ENCODE assay signal across 8 cellular contexts in the genomic region with DNA sequence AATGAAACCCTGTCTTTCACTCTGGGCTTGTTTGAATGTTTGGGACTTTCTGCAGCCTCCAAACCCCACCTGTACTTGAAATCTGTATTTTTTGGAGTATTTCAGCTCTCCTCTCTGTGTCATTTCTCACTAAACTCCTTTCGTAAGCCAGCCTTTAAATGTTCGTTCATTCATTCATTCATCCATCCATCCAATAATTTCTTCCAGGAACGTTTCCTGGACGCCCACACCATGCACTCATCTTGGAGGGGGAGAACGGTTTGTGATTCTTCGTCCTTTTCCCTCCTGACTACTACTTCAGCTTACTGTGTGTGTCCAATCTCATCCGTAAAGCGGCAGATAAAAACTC. TPM values are rescaled to one million over a fixed set of nuclear protein-coding genes. Genes with fewer than 3 reads are reported as not detected.
A peak's percentile ranks its signal among the peaks of the same experiment; 100 is the strongest.
DNase-seq lines count a peak whose midpoint lies in the region; ATAC-seq and TF ChIP-seq lines count a peak whose summit lies in the region.

No MANE protein-coding gene starts in this region.

- no peaks in the 10 kb centered on the region for H3K9me3 ChIP-seq in DND-41 (ENCODE audit: insufficient read depth, low read length, severe bottlenecking)
- H3K9me3 ChIP-seq in HUES6 (ENCODE audit: control insufficient read depth, insufficient read depth, low read depth, low read length): no peaks in the 10 kb centered on the region

- peaks cover 32% of the 10 kb centered on the region for H3K4me1 Mint-ChIP-seq in dendritic cell treated with granulocyte-macrophage colony-stimulating factor and Interleukin-4, amounts not matched to agents 40 ng/mL and 50 ng/mL, for 4 days (ENCODE audit: low read depth)
- peaks cover 21% of the 10 kb centered on the region for H3K4me1 Mint-ChIP-seq in osteocyte (ENCODE audit: unreplicated experiment)

- peaks cover 32% of the 10 kb centered on the region for H3K79me2 ChIP-seq in DND-41 (ENCODE audit: insufficient read depth, low read length)

- H3K27ac Mint-ChIP-seq in dendritic cell treated with granulocyte-macrophage colony-stimulating factor and Interleukin-4, amounts not matched to agents 40 ng/mL and 50 ng/mL, for 4 days: no peak overlapping the region
- H3K27ac Mint-ChIP-seq in osteocyte (ENCODE audit: unreplicated experiment): no peak overlapping the region

- no peaks in the 10 kb centered on the region for H3K36me3 Mint-ChIP-seq in dendritic cell treated with granulocyte-macrophage colony-stimulating factor and Interleukin-4, amounts not matched to agents 40 ng/mL and 50 ng/mL, for 4 days (ENCODE audit: low read depth)
- no peaks in the 10 kb centered on the region for H3K36me3 Mint-ChIP-seq in osteocyte (ENCODE audit: unreplicated experiment)

- H3K36me3 ChIP-seq in DND-41 (ENCODE audit: insufficient read depth, low read length) (no peaks in the 10 kb centered on the region), HUES6 (ENCODE audit: control insufficient read depth, insufficient read depth, low read length) (no peaks in the 10 kb centered on the region)

- H3K4me1 ChIP-seq in DND-41 (ENCODE audit: insufficient read depth, low read length) (peaks cover 31% of the 10 kb centered on the region), HUES6 (ENCODE audit: control insufficient read depth, insufficient read depth, low read length) (peaks cover 24% of the 10 kb centered on the region)

- H3K9ac ChIP-seq in DND-41 (ENCODE audit: low read depth, low read length): peak overlapping the region; percentile 31
- H3K9ac ChIP-seq in HUES6 (ENCODE audit: low read length): no peak overlapping the region

- H3K9me3 Mint-ChIP-seq in dendritic cell treated with granulocyte-macrophage colony-stimulating factor and Interleukin-4, amounts not matched to agents 40 ng/mL and 50 ng/mL, for 4 days: no peaks in the 10 kb centered on the region
- H3K9me3 Mint-ChIP-seq in osteocyte (ENCODE audit: unreplicated experiment): no peaks in the 10 kb centered on the region

- TF ChIP-seq CTCF in DND-41 (IDR thresholded peaks at IDR 0.05; ENCODE audit: borderline replicate concordance, extremely low read depth, low read length, poor library complexity, severe bottlenecking) (no peak), osteocyte (IDR thresholded peaks at IDR 0.05) (no peak)

- no peak; the same call in 2 of the 3 replicates for ATAC-seq in DND-41 (ENCODE audit: insufficient read depth, low read depth)
- no peak for ATAC-seq in HG03521 (IDR thresholded peaks at IDR 0.05; ENCODE audit: unreplicated experiment)
- ATAC-seq in HG03565 (IDR thresholded peaks at IDR 0.05; ENCODE audit: unreplicated experiment): no peak

- H3K27me3 ChIP-seq in DND-41 (ENCODE audit: insufficient read depth, low read length, poor library complexity): no peaks in the 10 kb centered on the region
- peaks cover 5% of the 10 kb centered on the region; the same call in 1 of the 2 replicates for H3K27me3 ChIP-seq in HUES6 (ENCODE audit: control insufficient read depth, insufficient read depth, low read length)

- peaks cover 23% of the 10 kb centered on the region for H4K20me1 ChIP-seq in DND-41 (ENCODE audit: insufficient read depth, low read length)

- H3K4me2 ChIP-seq in DND-41 (ENCODE audit: insufficient read depth, low read length): peak overlapping the region; percentile 68

- peaks cover 42% of the 10 kb centered on the region for H3K27me3 Mint-ChIP-seq in dendritic cell treated with granulocyte-macrophage colony-stimulating factor and Interleukin-4, amounts not matched to agents 40 ng/mL and 50 ng/mL, for 4 days
- H3K27me3 Mint-ChIP-seq in osteocyte (ENCODE audit: unreplicated experiment): peaks cover 5% of the 10 kb centered on the region

- H3K27ac ChIP-seq in DND-41 (ENCODE audit: low read length) (no peak overlapping the region), HUES6 (ENCODE audit: low read depth, low read length) (no peak overlapping the region)

- DNase-seq in DND-41 (no peak), osteocyte (ENCODE audit: extremely low spot score, unreplicated experiment) (no peak), kidney glomerular epithelial cell (lab: John Stamatoyannopoulos, UW) (no peak), NCI-H1436 (lab: John Stamatoyannopoulos, UW) (no peak)

- intact Hi-C loops in dendritic cell treated with granulocyte-macrophage colony-stimulating factor and Interleukin-4, amounts not matched to agents 40 ng/mL and 50 ng/mL, for 4 days (cut with micrococcal nuclease): no loop called here

- peak overlapping the region; percentile 57 for H2AFZ ChIP-seq in DND-41 (ENCODE audit: low read depth, low read length)

- peak overlapping the region; percentile 38 for H3K4me3 Mint-ChIP-seq in dendritic cell treated with granulocyte-macrophage colony-stimulating factor and Interleukin-4, amounts not matched to agents 40 ng/mL and 50 ng/mL, for 4 days
- H3K4me3 Mint-ChIP-seq in osteocyte (ENCODE audit: unreplicated experiment): peak overlapping the region; percentile 69

- H3K4me3 ChIP-seq in DND-41 (ENCODE audit: low read depth in 1 of 2, low read length in 2 of 2): peak overlapping the region in 1 of 2 experiments; percentile 60; a peak in 3 of 4 replicates
- peak overlapping the region; percentile 44 for H3K4me3 ChIP-seq in HUES6 (ENCODE audit: low read depth, low read length)

RNA-seq across cellular contexts. Expression of a gene that starts 0.6 kb away (rescaled TPM):
- 3.6 and 3.9 TPM in 2 replicates for total RNA-seq in osteocyte
